Comparison of ENCODE assay signal across 18 cellular contexts in genomic region chr3:123755085-123755484, GRCh38.
DNase-seq lines count a peak whose midpoint lies in the region; ATAC-seq and TF ChIP-seq lines count a peak whose summit lies in the region.
"Had no signal": no experiment of that assay in that cellular context is flagged by ENCODE, and none has a peak within 500 bp of the region (broad histone marks: within the 10 kb centered on the region; RNA-seq: fewer than 3 reads in every experiment).

No MANE protein-coding gene starts in this region.

- H3K23ac ChIP-seq in mesenchymal stem cell (ENCODE audit: low read length in 2 of 2) = no peak overlapping the region

- no peak overlapping the region for H2BK12ac ChIP-seq in mesenchymal stem cell (ENCODE audit: low read length in 2 of 2)

- H4K8ac ChIP-seq in mesenchymal stem cell (ENCODE audit: low read length) = no peak overlapping the region

- peaks cover 11% of the 10 kb centered on the region for H3K79me1 ChIP-seq in mesenchymal stem cell (replicated peaks; ENCODE audit: low read length, poor library complexity, severe bottlenecking)

- TF ChIP-seq RAD21 in SK-N-SH (IDR thresholded peaks at IDR 0.05; ENCODE audit: low read length) = no peak

- H3K9me2 ChIP-seq in SK-N-SH = no peaks in the 10 kb centered on the region

- peak overlapping the region in 1 of 2 experiments; percentile 2 for H3K18ac ChIP-seq in mesenchymal stem cell (ENCODE audit: low read depth in 1 of 2, low read length in 2 of 2)

- H2AK5ac ChIP-seq in mesenchymal stem cell (ENCODE audit: low read length, severe bottlenecking) = peak overlapping the region; percentile 37

- H2BK120ac ChIP-seq in mesenchymal stem cell (ENCODE audit: low read depth, low read length) = no peak overlapping the region

- peak overlapping the region; percentile 60 for H2BK5ac ChIP-seq in mesenchymal stem cell (ENCODE audit: low read depth, low read length, poor library complexity, severe bottlenecking)

- no peak overlapping the region for H2BK15ac ChIP-seq in mesenchymal stem cell (ENCODE audit: low read depth, poor library complexity, severe bottlenecking)

- ATAC-seq in SK-N-SH treated with all-trans-retinoic acid at 6 μM for 48 hours = no peak
- ATAC-seq in upper lobe of left lung (ENCODE audit: low FRiP score in 2 of 2) = peak; percentile 30 to 72
- ATAC-seq: GM23338; stimulated activated memory B cell treated with anti-CD40 and anti-IgM and Interleukin-4, amounts not matched to agents 10 μg/mL and 1 μg/mL and 100 μg/mL, for 72 hours had no signal

- H3K14ac ChIP-seq in mesenchymal stem cell (ENCODE audit: low read length in 2 of 2) = no peak overlapping the region

- CTCF ChIA-PET in SK-N-SH (lab: Yijun Ruan, JAX) = interaction anchor here (0.9 kb wide), 1 partner anchor 31 kb away, joined by 3 read pairs; no protein-coding TSS in a partner anchor

- H3K4me1 ChIP-seq in SK-N-SH (ENCODE audit: control insufficient read depth in 1 of 2, insufficient read depth in 2 of 2, low read depth in 1 of 2, low read length in 1 of 2) = peaks cover 34 to 72% of the 10 kb centered on the region in 2 experiments
- H3K4me1 ChIP-seq in mesenchymal stem cell (ENCODE audit: control insufficient read depth, insufficient read depth, low read depth, low read length) = peaks cover 31% of the 10 kb centered on the region
- peaks cover 10 to 31% (median 27%) of the 10 kb centered on the region in 4 donors for H3K4me1 ChIP-seq in upper lobe of left lung

- peaks cover 39% of the 10 kb centered on the region for H3F3A ChIP-seq in SK-N-SH (replicated peaks; ENCODE audit: insufficient read depth)

- H3K9ac ChIP-seq in SK-N-SH = no peak overlapping the region
- H3K9ac ChIP-seq in mesenchymal stem cell (ENCODE audit: low read length) = no peak overlapping the region
- H3K9ac ChIP-seq: parathyroid adenoma had no signal

- no peaks in the 10 kb centered on the region for H4K20me1 ChIP-seq in SK-N-SH (ENCODE audit: insufficient read depth)

- 78% methylated on average over 3 of the region's 3 CpGs for WGBS in SK-N-SH (ENCODE audit: low lambda C conversion rate)
- 94% methylated on average over 3 of the region's 3 CpGs for WGBS in mesenchymal stem cell
- 53 to 57% methylated on average over 3 of the region's 3 CpGs for WGBS in upper lobe of left lung, 2 donors

- H3K27me3 ChIP-seq in SK-N-SH (ENCODE audit: insufficient read depth) = no peaks in the 10 kb centered on the region
- H3K27me3 ChIP-seq in mesenchymal stem cell (ENCODE audit: control insufficient read depth in 1 of 2, insufficient read depth in 1 of 2, low read length in 2 of 2) = no peaks in the 10 kb centered on the region
- H3K27me3 ChIP-seq in upper lobe of left lung = no peaks in the 10 kb centered on the region
- H3K27me3 ChIP-seq: brain microvascular endothelial cell, dorsolateral prefrontal cortex had no signal

- H3K79me2 ChIP-seq in SK-N-SH (ENCODE audit: insufficient read depth) = peaks cover 62% of the 10 kb centered on the region
- H3K79me2 ChIP-seq: parathyroid adenoma had no signal

- no peak for TF ChIP-seq CTCF in SK-N-SH (IDR thresholded peaks at IDR 0.05)
- TF ChIP-seq CTCF in epithelial cell of proximal tubule (conservative IDR thresholded peaks at IDR 0.05; ENCODE audit: low read depth, low read length) = no peak
- TF ChIP-seq CTCF in upper lobe of left lung (IDR thresholded peaks at IDR 0.05) = no peak

- H3K9me3 ChIP-seq in SK-N-SH (no peaks in the 10 kb centered on the region), mesenchymal stem cell (ENCODE audit: control insufficient read depth, low read length) (no peaks in the 10 kb centered on the region), upper lobe of left lung (no peaks in the 10 kb centered on the region)

- H3K36me3 ChIP-seq in SK-N-SH (replicated peaks in 1 of 2; ENCODE audit: control insufficient read depth in 1 of 2, insufficient read depth in 2 of 2, low read length in 1 of 2) (peaks cover 21 to 24% of the 10 kb centered on the region in 2 experiments), mesenchymal stem cell (ENCODE audit: control insufficient read depth in 1 of 2, insufficient read depth in 2 of 2, low read depth in 1 of 2, low read length in 2 of 2) (peaks cover 8 to 9% of the 10 kb centered on the region in 2 experiments), upper lobe of left lung (no peaks in the 10 kb centered on the region)
- H3K36me3 ChIP-seq: brain microvascular endothelial cell had no signal

- peak overlapping the region; percentile 2 to 3 for H3K4ac ChIP-seq in mesenchymal stem cell (ENCODE audit: low read depth in 1 of 2, low read length in 2 of 2)

- TF ChIP-seq EP300 in SK-N-SH (IDR thresholded peaks at IDR 0.05; ENCODE audit: borderline replicate concordance in 1 of 2, low read depth in 1 of 2, low read length in 1 of 2) (no peak), upper lobe of left lung (IDR thresholded peaks at IDR 0.05) (no peak)

- H2AFZ ChIP-seq in SK-N-SH (ENCODE audit: low read depth) = no peak overlapping the region
- H2AFZ ChIP-seq in mesenchymal stem cell (ENCODE audit: low read depth, low read length) = no peak overlapping the region
- H2AFZ ChIP-seq: GM23338, parathyroid adenoma had no signal

- POLR2A ChIA-PET in SK-N-SH (lab: Yijun Ruan, JAX) = no interaction called here

- H3K4me3 ChIP-seq in SK-N-SH (ENCODE audit: low read depth in 2 of 2, low read length in 1 of 2) (no peak overlapping the region), epithelial cell of proximal tubule (ENCODE audit: low read depth, low read length) (no peak overlapping the region), mesenchymal stem cell (ENCODE audit: insufficient read depth in 1 of 2, low read depth in 1 of 2, low read length in 2 of 2) (no peak overlapping the region), upper lobe of left lung (no peak overlapping the region)
- H3K4me3 ChIP-seq: dorsolateral prefrontal cortex, GM23338 had no signal

- DNase-seq in SK-N-SH (no peak), epithelial cell of proximal tubule (ENCODE audit: low read depth) (peak; percentile 93), mesenchymal stem cell (no peak), upper lobe of left lung (peak in 1 of 2 donors; percentile 62), cerebellum (ENCODE audit: low spot score) (no peak), NCI-H1930 (lab: John Stamatoyannopoulos, UW) (no peak)
- DNase-seq in activated CD4-positive, alpha-beta T cell treated with anti-CD3 and anti-CD28 coated beads for 4 hours = no peak
- DNase-seq: 8988T; activated CD4-positive, alpha-beta T cell treated with anti-CD3 and anti-CD28 coated beads for 48 hours; brain microvascular endothelial cell; dorsolateral prefrontal cortex; islet precursor cell; NCI-H187; SIG-M5 had no signal

- TF ChIP-seq POLR2A in upper lobe of left lung (IDR thresholded peaks at IDR 0.05) = no peak

- H4K91ac ChIP-seq in mesenchymal stem cell (ENCODE audit: low read length) = no peak overlapping the region

- H3K4me2 ChIP-seq in SK-N-SH (no peak overlapping the region), mesenchymal stem cell (ENCODE audit: low read length, poor library complexity, severe bottlenecking) (peak overlapping the region; percentile 12)
- H3K4me2 ChIP-seq: GM23338 had no signal

- H3K27ac ChIP-seq in SK-N-SH (ENCODE audit: low read depth in 2 of 2, low read length in 1 of 2) = peak overlapping the region; percentile 16 to 58; a peak in 3 of 4 replicates
- peak overlapping the region; percentile 99 for H3K27ac ChIP-seq in mesenchymal stem cell (ENCODE audit: low read length, poor library complexity, severe bottlenecking)
- H3K27ac ChIP-seq in upper lobe of left lung = peak overlapping the region in 1 of 4 donors; percentile 27
- H3K27ac ChIP-seq: brain microvascular endothelial cell, dorsolateral prefrontal cortex, parathyroid adenoma had no signal

TF ChIP-seq in SK-N-SH, 30 proteins besides CTCF, POLR2A, EP300 and RAD21 (continues in another document):
- no peak for TF ChIP-seq USF2 (IDR thresholded peaks at IDR 0.05; ENCODE audit: borderline replicate concordance, low read depth, low read length)
- TF ChIP-seq MAX (IDR thresholded peaks at IDR 0.05; ENCODE audit: low read depth) = no peak
- no peak for TF ChIP-seq MEF2A (IDR thresholded peaks at IDR 0.05; ENCODE audit: borderline replicate concordance, low read depth)
- TF ChIP-seq POLR2AphosphoS5 (IDR thresholded peaks at IDR 0.05; ENCODE audit: low read depth, low read length) = no peak
- no peak for TF ChIP-seq FOXM1 (IDR thresholded peaks at IDR 0.05; ENCODE audit: low read depth)
- no peak for TF ChIP-seq TAF1 (IDR thresholded peaks at IDR 0.05; ENCODE audit: borderline replicate concordance, low read depth, low read length)
- no peak for TF ChIP-seq FOSL2 (IDR thresholded peaks at IDR 0.05; ENCODE audit: borderline replicate concordance, low read depth)

TF ChIP-seq in SK-N-SH treated with all-trans-retinoic acid at 6 μM for 48 hours, 23 proteins besides CTCF, POLR2A, EP300 and RAD21 (continues in another document):
- TF ChIP-seq ZFP3 (CRISPR knock-in tag; IDR thresholded peaks at IDR 0.05) (no peak), PATZ1 (CRISPR knock-in tag; IDR thresholded peaks at IDR 0.05; ENCODE audit: borderline replicate concordance) (no peak)
